In genomic region chr9:88810826-88811225, GRCh38 we compare ENCODE assay signal across 15 cellular contexts.
DNase-seq lines count a peak whose midpoint lies in the region; ATAC-seq and TF ChIP-seq lines count a peak whose summit lies in the region.
"Had no signal": no experiment of that assay in that cellular context is flagged by ENCODE, and none has a peak within 500 bp of the region (broad histone marks: within the 10 kb centered on the region; RNA-seq: fewer than 3 reads in every experiment).

No MANE protein-coding gene starts in this region.

- peak overlapping the region; percentile 68 for H3K27ac Mint-ChIP-seq in nephron progenitor cell
- H3K27ac Mint-ChIP-seq in activated CD8-positive, alpha-beta T cell treated with anti-CD3 and anti-CD28 coated beads for 36 hours = no peak overlapping the region
- H3K27ac Mint-ChIP-seq: B cell; CD4-positive, alpha-beta T cell; H9 had no signal

- H3K9me2 ChIP-seq in OCI-LY7 (ENCODE audit: insufficient read depth, low read length) = no peaks in the 10 kb centered on the region
- no peaks in the 10 kb centered on the region for H3K9me2 ChIP-seq in hepatocyte (replicated peaks; ENCODE audit: insufficient read depth)

- H3K9me3 Mint-ChIP-seq in nephron progenitor cell = no peaks in the 10 kb centered on the region
- H3K9me3 Mint-ChIP-seq in activated CD8-positive, alpha-beta T cell treated with anti-CD3 and anti-CD28 coated beads for 36 hours = no peaks in the 10 kb centered on the region
- H3K9me3 Mint-ChIP-seq: CD4-positive, alpha-beta T cell had no signal

- no peak overlapping the region for H3K27ac ChIP-seq in OCI-LY7 (ENCODE audit: low read depth, low read length, poor library complexity, severe bottlenecking)
- H3K27ac ChIP-seq in hepatocyte = peak overlapping the region; percentile 23
- H3K27ac ChIP-seq in breast epithelium = no peak overlapping the region
- H3K27ac ChIP-seq: HL-60 had no signal

- ATAC-seq in activated CD8-positive, alpha-beta T cell treated with anti-CD3 and anti-CD28 coated beads for 36 hours = no peak

- H3K4me1 ChIP-seq in OCI-LY7 (ENCODE audit: insufficient read depth, low read length, poor library complexity, severe bottlenecking) (no peaks in the 10 kb centered on the region), hepatocyte (ENCODE audit: insufficient read depth) (peaks cover 25% of the 10 kb centered on the region), breast epithelium (no peaks in the 10 kb centered on the region)

- peaks cover 66% of the 10 kb centered on the region for H3K4me1 Mint-ChIP-seq in nephron progenitor cell
- no peaks in the 10 kb centered on the region for H3K4me1 Mint-ChIP-seq in activated CD8-positive, alpha-beta T cell treated with anti-CD3 and anti-CD28 coated beads for 36 hours (ENCODE audit: low read depth)
- H3K4me1 Mint-ChIP-seq: B cell had no signal

- H4K20me1 ChIP-seq in OCI-LY7 (ENCODE audit: insufficient read depth, low read length) (no peaks in the 10 kb centered on the region), hepatocyte (ENCODE audit: insufficient read depth, poor library complexity, severe bottlenecking) (no peaks in the 10 kb centered on the region)

- no peaks in the 10 kb centered on the region for H3K27me3 ChIP-seq in hepatocyte
- H3K27me3 ChIP-seq in breast epithelium = no peaks in the 10 kb centered on the region

- CTCF ChIA-PET in OCI-LY7 (lab: Charles Lee; ENCODE audit: unreplicated experiment) = no interaction called here
- CTCF ChIA-PET in activated CD8-positive, alpha-beta T cell treated with anti-CD3 and anti-CD28 coated beads for 36 hours (lab: Charles Lee) = no interaction called here

- no TSS peak for BruUV-seq in OCI-LY7 (replicated peaks; lab: Mats Ljungman, UMichigan)

- WGBS in hepatocyte (ENCODE audit: low lambda C conversion rate, missing lambda C conversion rate) = 84% methylated on average over 2 of the region's 2 CpGs

- H3K4me3 ChIP-seq in OCI-LY7 (ENCODE audit: low read depth, low read length, poor library complexity, severe bottlenecking) (no peak overlapping the region), hepatocyte (no peak overlapping the region), breast epithelium (no peak overlapping the region)

- H3K27me3 Mint-ChIP-seq in nephron progenitor cell (ENCODE audit: low read depth, poor library complexity) = peaks cover 8% of the 10 kb centered on the region
- peaks cover 22% of the 10 kb centered on the region for H3K27me3 Mint-ChIP-seq in activated CD8-positive, alpha-beta T cell treated with anti-CD3 and anti-CD28 coated beads for 36 hours

- no peaks in the 10 kb centered on the region for H3K36me3 Mint-ChIP-seq in nephron progenitor cell (ENCODE audit: low read depth)
- H3K36me3 Mint-ChIP-seq in activated CD8-positive, alpha-beta T cell treated with anti-CD3 and anti-CD28 coated beads for 36 hours (ENCODE audit: low read depth) = no peaks in the 10 kb centered on the region

- H3K36me3 ChIP-seq in OCI-LY7 (ENCODE audit: insufficient read depth, low read length) (no peaks in the 10 kb centered on the region), hepatocyte (replicated peaks; ENCODE audit: insufficient read depth, low read depth) (no peaks in the 10 kb centered on the region), breast epithelium (no peaks in the 10 kb centered on the region)

- no peak overlapping the region for H3K4me3 Mint-ChIP-seq in nephron progenitor cell
- H3K4me3 Mint-ChIP-seq in activated CD8-positive, alpha-beta T cell treated with anti-CD3 and anti-CD28 coated beads for 36 hours = no peak overlapping the region
- H3K4me3 Mint-ChIP-seq: B cell; CD4-positive, alpha-beta T cell; H9 had no signal

- POLR2A ChIA-PET in OCI-LY7 (lab: Charles Lee) = no interaction called here
- POLR2A ChIA-PET in activated CD8-positive, alpha-beta T cell treated with anti-CD3 and anti-CD28 coated beads for 36 hours (lab: Charles Lee) = no interaction called here

- TF ChIP-seq CTCF in OCI-LY7 (conservative IDR thresholded peaks at IDR 0.05; ENCODE audit: low read length) (0 out of 2 replicates have a peak, but pooled peaks have one; percentile 23), hepatocyte (IDR thresholded peaks at IDR 0.05; ENCODE audit: poor library complexity) (no peak), nephron progenitor cell (IDR thresholded peaks at IDR 0.05) (no peak), breast epithelium (IDR thresholded peaks at IDR 0.05) (no peak)
- no peak for TF ChIP-seq CTCF in activated CD8-positive, alpha-beta T cell treated with anti-CD3 and anti-CD28 coated beads for 36 hours (IDR thresholded peaks at IDR 0.05)

- H3K4me2 ChIP-seq in OCI-LY7 (ENCODE audit: low read length) = no peak overlapping the region
- H3K4me2 ChIP-seq in hepatocyte = no peak overlapping the region

- H2AFZ ChIP-seq in OCI-LY7 (ENCODE audit: low read length) (no peak overlapping the region), hepatocyte (no peak overlapping the region)

- intact Hi-C loops in OCI-LY7 (cut with micrococcal nuclease; ENCODE audit: unreplicated experiment) (no loop called here), breast epithelium (cut with DNase I; ENCODE audit: low total_unique reads) (no loop called here)
- intact Hi-C loops in activated CD8-positive, alpha-beta T cell treated with anti-CD3 and anti-CD28 coated beads for 36 hours (cut with micrococcal nuclease) = no loop called here

- H3K79me2 ChIP-seq in OCI-LY7 (ENCODE audit: insufficient read depth, low read depth, low read length) = no peaks in the 10 kb centered on the region
- H3K79me2 ChIP-seq in hepatocyte = no peaks in the 10 kb centered on the region

- DNase-seq in ELF-1 (ENCODE audit: low read depth, low spot score) (peak; percentile 54), OCI-LY7 (ENCODE audit: low spot score) (no peak), hepatocyte (ENCODE audit: low spot score) (no peak), nephron progenitor cell (no peak), dedifferentiated amniotic fluid mesenchymal stem cell (ENCODE audit: extremely low spot score) (no peak), breast epithelium (ENCODE audit: low spot score in 2 of 2) (no peak), ureter (ENCODE audit: low spot score) (no peak)
- DNase-seq in activated CD8-positive, alpha-beta T cell treated with anti-CD3 and anti-CD28 coated beads for 36 hours = no peak
- DNase-seq: C1 segment of cervical spinal cord; CD4-positive, alpha-beta T cell; DMS79; GOT3; H9 had no signal

- no peak for TF ChIP-seq POLR2A in breast epithelium (IDR thresholded peaks at IDR 0.05)

- H3K9me3 ChIP-seq in OCI-LY7 (ENCODE audit: low read length) (no peaks in the 10 kb centered on the region), hepatocyte (ENCODE audit: low read depth) (no peaks in the 10 kb centered on the region), breast epithelium (no peaks in the 10 kb centered on the region)
